1 cellular context compared by ENCODE assay signal in genomic region chr2:27211943-27212625, GRCh38.
TF ChIP-seq lines count a peak whose summit lies in the region.

A gene with protein sequence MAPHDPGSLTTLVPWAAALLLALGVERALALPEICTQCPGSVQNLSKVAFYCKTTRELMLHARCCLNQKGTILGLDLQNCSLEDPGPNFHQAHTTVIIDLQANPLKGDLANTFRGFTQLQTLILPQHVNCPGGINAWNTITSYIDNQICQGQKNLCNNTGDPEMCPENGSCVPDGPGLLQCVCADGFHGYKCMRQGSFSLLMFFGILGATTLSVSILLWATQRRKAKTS (plus strand): TSS chr2:27212041. CDS start chr2:27212369, 328 bp downstream.
Gene SLC5A6 (minus strand): TSS chr2:27212268. CDS start chr2:27207650, 4,618 bp downstream.

TF ChIP-seq in HepG2, 621 proteins besides CTCF, POLR2A, EP300 and RAD21 (continued from another document and continues in another):
- TF ChIP-seq ZNF230 (CRISPR knock-in tag; IDR thresholded peaks at IDR 0.05) (0 out of 2 replicates have a peak, but pooled peaks have one; percentile 25), ZNF510 (CRISPR knock-in tag; IDR thresholded peaks at IDR 0.05; ENCODE audit: low read depth) (0 out of 2 replicates have a peak, but pooled peaks have one; percentile 68), ZNF549 (CRISPR knock-in tag; IDR thresholded peaks at IDR 0.05) (no peak), HCFC1 (IDR thresholded peaks at IDR 0.05; ENCODE audit: low read depth, low read length) (peak; percentile 51; the same call in 1 of the 2 replicates), YEATS2 (CRISPR knock-in tag; IDR thresholded peaks at IDR 0.05; ENCODE audit: borderline replicate concordance) (peak; percentile 86), CENPX (CRISPR knock-in tag; IDR thresholded peaks at IDR 0.05) (no peak), PITX1 (CRISPR knock-in tag; IDR thresholded peaks at IDR 0.05) (no peak; the same call in 1 of the 2 replicates), GATAD1 (CRISPR knock-in tag; IDR thresholded peaks at IDR 0.05) (peak; percentile 92), PTBP1 (IDR thresholded peaks at IDR 0.05; ENCODE audit: low read depth, low read length, poor library complexity, severe bottlenecking) (peak; percentile 91), AKNA (CRISPR knock-in tag; IDR thresholded peaks at IDR 0.05; ENCODE audit: borderline replicate concordance) (no peak), BORCS8-MEF2B (CRISPR knock-in tag; IDR thresholded peaks at IDR 0.05) (peak; percentile 79; the same call in 1 of the 2 replicates), ZNF737 (CRISPR knock-in tag; IDR thresholded peaks at IDR 0.05; ENCODE audit: borderline replicate concordance) (peak; percentile 81; the same call in 1 of the 2 replicates), ZC3H4 (CRISPR knock-in tag; IDR thresholded peaks at IDR 0.05; ENCODE audit: borderline replicate concordance) (no peak), NFYC (CRISPR knock-in tag; IDR thresholded peaks at IDR 0.05) (no peak; the same call in 1 of the 2 replicates), SIN3B (IDR thresholded peaks at IDR 0.05; ENCODE audit: low read length) (no peak; the same call in none of the 2 replicates), ZBED4 (CRISPR knock-in tag; IDR thresholded peaks at IDR 0.05; ENCODE audit: borderline replicate concordance) (peak; percentile 82), ZSCAN25 (CRISPR knock-in tag; IDR thresholded peaks at IDR 0.05) (no peak), ZNF354B (CRISPR knock-in tag; IDR thresholded peaks at IDR 0.05) (no peak), RFXANK (CRISPR knock-in tag; IDR thresholded peaks at IDR 0.05) (no peak), EEA1 (CRISPR knock-in tag; IDR thresholded peaks at IDR 0.05; ENCODE audit: borderline replicate concordance) (peak; percentile 76; the same call in 1 of the 2 replicates), IKZF4 (CRISPR knock-in tag; IDR thresholded peaks at IDR 0.05; ENCODE audit: borderline replicate concordance, low read depth, not compliant biosample characterization) (no peak), SRF (IDR thresholded peaks at IDR 0.05; ENCODE audit: low read depth, low read length) (no peak), HNRNPK (IDR thresholded peaks at IDR 0.05; ENCODE audit: low read depth, low read length, poor library complexity, severe bottlenecking) (peak; percentile 79), NR3C1 (CRISPR knock-in tag; IDR thresholded peaks at IDR 0.05) (no peak), ZNF550 (CRISPR knock-in tag; IDR thresholded peaks at IDR 0.05; ENCODE audit: borderline replicate concordance) (no peak; the same call in none of the 2 replicates), ZNF562 (CRISPR knock-in tag; IDR thresholded peaks at IDR 0.05; ENCODE audit: borderline replicate concordance) (no peak)
- TF ChIP-seq, protein P1, sequence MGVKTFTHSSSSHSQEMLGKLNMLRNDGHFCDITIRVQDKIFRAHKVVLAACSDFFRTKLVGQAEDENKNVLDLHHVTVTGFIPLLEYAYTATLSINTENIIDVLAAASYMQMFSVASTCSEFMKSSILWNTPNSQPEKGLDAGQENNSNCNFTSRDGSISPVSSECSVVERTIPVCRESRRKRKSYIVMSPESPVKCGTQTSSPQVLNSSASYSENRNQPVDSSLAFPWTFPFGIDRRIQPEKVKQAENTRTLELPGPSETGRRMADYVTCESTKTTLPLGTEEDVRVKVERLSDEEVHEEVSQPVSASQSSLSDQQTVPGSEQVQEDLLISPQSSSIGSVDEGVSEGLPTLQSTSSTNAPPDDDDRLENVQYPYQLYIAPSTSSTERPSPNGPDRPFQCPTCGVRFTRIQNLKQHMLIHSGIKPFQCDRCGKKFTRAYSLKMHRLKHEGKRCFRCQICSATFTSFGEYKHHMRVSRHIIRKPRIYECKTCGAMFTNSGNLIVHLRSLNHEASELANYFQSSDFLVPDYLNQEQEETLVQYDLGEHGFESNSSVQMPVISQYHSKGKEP (CRISPR knock-in tag; IDR thresholded peaks at IDR 0.05) = peak; percentile 69; the same call in 1 of the 2 replicates
- TF ChIP-seq, protein P2, sequence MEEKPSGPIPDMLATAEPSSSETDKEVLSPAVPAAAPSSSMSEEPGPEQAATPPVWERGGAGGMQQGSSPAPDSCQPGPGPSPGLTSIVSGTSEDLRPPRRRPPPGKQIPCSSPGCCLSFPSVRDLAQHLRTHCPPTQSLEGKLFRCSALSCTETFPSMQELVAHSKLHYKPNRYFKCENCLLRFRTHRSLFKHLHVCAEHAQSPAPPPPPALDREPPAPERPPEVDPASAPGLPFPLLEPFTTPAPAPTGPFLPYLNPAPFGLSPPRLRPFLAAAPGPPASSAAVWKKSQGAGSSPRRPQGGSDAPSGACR (CRISPR knock-in tag; IDR thresholded peaks at IDR 0.05) = no peak
- TF ChIP-seq, protein P3, sequence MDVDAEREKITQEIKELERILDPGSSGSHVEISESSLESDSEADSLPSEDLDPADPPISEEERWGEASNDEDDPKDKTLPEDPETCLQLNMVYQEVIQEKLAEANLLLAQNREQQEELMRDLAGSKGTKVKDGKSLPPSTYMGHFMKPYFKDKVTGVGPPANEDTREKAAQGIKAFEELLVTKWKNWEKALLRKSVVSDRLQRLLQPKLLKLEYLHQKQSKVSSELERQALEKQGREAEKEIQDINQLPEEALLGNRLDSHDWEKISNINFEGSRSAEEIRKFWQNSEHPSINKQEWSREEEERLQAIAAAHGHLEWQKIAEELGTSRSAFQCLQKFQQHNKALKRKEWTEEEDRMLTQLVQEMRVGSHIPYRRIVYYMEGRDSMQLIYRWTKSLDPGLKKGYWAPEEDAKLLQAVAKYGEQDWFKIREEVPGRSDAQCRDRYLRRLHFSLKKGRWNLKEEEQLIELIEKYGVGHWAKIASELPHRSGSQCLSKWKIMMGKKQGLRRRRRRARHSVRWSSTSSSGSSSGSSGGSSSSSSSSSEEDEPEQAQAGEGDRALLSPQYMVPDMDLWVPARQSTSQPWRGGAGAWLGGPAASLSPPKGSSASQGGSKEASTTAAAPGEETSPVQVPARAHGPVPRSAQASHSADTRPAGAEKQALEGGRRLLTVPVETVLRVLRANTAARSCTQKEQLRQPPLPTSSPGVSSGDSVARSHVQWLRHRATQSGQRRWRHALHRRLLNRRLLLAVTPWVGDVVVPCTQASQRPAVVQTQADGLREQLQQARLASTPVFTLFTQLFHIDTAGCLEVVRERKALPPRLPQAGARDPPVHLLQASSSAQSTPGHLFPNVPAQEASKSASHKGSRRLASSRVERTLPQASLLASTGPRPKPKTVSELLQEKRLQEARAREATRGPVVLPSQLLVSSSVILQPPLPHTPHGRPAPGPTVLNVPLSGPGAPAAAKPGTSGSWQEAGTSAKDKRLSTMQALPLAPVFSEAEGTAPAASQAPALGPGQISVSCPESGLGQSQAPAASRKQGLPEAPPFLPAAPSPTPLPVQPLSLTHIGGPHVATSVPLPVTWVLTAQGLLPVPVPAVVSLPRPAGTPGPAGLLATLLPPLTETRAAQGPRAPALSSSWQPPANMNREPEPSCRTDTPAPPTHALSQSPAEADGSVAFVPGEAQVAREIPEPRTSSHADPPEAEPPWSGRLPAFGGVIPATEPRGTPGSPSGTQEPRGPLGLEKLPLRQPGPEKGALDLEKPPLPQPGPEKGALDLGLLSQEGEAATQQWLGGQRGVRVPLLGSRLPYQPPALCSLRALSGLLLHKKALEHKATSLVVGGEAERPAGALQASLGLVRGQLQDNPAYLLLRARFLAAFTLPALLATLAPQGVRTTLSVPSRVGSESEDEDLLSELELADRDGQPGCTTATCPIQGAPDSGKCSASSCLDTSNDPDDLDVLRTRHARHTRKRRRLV (CRISPR knock-in tag; IDR thresholded peaks at IDR 0.05) = 0 out of 2 replicates have a peak, but pooled peaks have one; percentile 34
- TF ChIP-seq, protein P4, sequence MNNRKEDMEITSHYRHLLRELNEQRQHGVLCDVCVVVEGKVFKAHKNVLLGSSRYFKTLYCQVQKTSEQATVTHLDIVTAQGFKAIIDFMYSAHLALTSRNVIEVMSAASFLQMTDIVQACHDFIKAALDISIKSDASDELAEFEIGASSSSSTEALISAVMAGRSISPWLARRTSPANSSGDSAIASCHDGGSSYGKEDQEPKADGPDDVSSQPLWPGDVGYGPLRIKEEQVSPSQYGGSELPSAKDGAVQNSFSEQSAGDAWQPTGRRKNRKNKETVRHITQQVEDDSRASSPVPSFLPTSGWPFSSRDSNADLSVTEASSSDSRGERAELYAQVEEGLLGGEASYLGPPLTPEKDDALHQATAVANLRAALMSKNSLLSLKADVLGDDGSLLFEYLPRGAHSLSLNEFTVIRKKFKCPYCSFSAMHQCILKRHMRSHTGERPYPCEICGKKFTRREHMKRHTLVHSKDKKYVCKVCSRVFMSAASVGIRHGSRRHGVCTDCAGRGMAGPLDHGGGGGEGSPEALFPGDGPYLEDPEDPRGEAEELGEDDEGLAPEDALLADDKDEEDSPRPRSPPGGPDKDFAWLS (CRISPR knock-in tag; IDR thresholded peaks at IDR 0.05; ENCODE audit: borderline replicate concordance) = no peak
- TF ChIP-seq, protein P5, sequence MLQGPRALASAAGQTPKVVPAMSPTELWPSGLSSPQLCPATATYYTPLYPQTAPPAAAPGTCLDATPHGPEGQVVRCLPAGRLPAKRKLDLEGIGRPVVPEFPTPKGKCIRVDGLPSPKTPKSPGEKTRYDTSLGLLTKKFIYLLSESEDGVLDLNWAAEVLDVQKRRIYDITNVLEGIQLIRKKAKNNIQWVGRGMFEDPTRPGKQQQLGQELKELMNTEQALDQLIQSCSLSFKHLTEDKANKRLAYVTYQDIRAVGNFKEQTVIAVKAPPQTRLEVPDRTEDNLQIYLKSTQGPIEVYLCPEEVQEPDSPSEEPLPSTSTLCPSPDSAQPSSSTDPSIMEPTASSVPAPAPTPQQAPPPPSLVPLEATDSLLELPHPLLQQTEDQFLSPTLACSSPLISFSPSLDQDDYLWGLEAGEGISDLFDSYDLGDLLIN (CRISPR knock-in tag; IDR thresholded peaks at IDR 0.05; ENCODE audit: borderline replicate concordance) = peak; percentile 77; the same call in 1 of the 2 replicates
- TF ChIP-seq, protein P6, sequence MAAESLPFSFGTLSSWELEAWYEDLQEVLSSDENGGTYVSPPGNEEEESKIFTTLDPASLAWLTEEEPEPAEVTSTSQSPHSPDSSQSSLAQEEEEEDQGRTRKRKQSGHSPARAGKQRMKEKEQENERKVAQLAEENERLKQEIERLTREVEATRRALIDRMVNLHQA (CRISPR knock-in tag; IDR thresholded peaks at IDR 0.05) = 0 out of 2 replicates have a peak, but pooled peaks have one; percentile 21
- TF ChIP-seq, protein P7, sequence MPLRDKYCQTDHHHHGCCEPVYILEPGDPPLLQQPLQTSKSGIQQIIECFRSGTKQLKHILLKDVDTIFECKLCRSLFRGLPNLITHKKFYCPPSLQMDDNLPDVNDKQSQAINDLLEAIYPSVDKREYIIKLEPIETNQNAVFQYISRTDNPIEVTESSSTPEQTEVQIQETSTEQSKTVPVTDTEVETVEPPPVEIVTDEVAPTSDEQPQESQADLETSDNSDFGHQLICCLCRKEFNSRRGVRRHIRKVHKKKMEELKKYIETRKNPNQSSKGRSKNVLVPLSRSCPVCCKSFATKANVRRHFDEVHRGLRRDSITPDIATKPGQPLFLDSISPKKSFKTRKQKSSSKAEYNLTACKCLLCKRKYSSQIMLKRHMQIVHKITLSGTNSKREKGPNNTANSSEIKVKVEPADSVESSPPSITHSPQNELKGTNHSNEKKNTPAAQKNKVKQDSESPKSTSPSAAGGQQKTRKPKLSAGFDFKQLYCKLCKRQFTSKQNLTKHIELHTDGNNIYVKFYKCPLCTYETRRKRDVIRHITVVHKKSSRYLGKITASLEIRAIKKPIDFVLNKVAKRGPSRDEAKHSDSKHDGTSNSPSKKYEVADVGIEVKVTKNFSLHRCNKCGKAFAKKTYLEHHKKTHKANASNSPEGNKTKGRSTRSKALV (CRISPR knock-in tag; IDR thresholded peaks at IDR 0.05) = peak; percentile 89
